ENCODE assay signal across 21 cellular contexts in genomic region chr15:67937153-67937761, GRCh38.
DNase-seq lines count a peak whose midpoint lies in the region; ATAC-seq, FAIRE-seq and TF ChIP-seq lines count a peak whose summit lies in the region.
"Had no signal": no experiment of that assay in that cellular context is flagged by ENCODE, and none has a peak within 500 bp of the region (broad histone marks: within the 10 kb centered on the region; RNA-seq: fewer than 3 reads in every experiment).

No MANE protein-coding gene starts in this region.

- H3K36me3 ChIP-seq in RWPE2 (ENCODE audit: low read depth) (no peaks in the 10 kb centered on the region), uterus (no peaks in the 10 kb centered on the region)
- H3K36me3 ChIP-seq: transverse colon had no signal

- H3K27me3 ChIP-seq in RWPE2 (ENCODE audit: insufficient read depth, poor library complexity, severe bottlenecking) = no peaks in the 10 kb centered on the region
- no peaks in the 10 kb centered on the region for H3K27me3 ChIP-seq in uterus
- H3K27me3 ChIP-seq: transverse colon had no signal

- peak; percentile 33 for FAIRE-seq in GM12892 (lab: Jason Lieb, UNC)
- FAIRE-seq: colon had no signal

- H3K9me3 ChIP-seq in RWPE2 (ENCODE audit: severe bottlenecking) = no peaks in the 10 kb centered on the region
- no peaks in the 10 kb centered on the region for H3K9me3 ChIP-seq in uterus
- H3K9me3 ChIP-seq: transverse colon had no signal

- H3K27ac ChIP-seq in 22Rv1 (peak overlapping the region; percentile 39), RWPE2 (ENCODE audit: poor library complexity, severe bottlenecking) (no peak overlapping the region), uterus (no peak overlapping the region)
- H3K27ac ChIP-seq: epithelial cell of prostate, PC-9, skin epidermis, transverse colon had no signal

- TF ChIP-seq CTCF in 22Rv1 (IDR thresholded peaks at IDR 0.05) = no peak
- no peak for TF ChIP-seq CTCF in RWPE2 (IDR thresholded peaks at IDR 0.05; ENCODE audit: poor library complexity, severe bottlenecking)
- no peak for TF ChIP-seq CTCF in uterus (IDR thresholded peaks at IDR 0.05)

- ATAC-seq in RWPE2 (ENCODE audit: low read depth) = peak; percentile 50
- no peak for ATAC-seq in GM19397 (IDR thresholded peaks at IDR 0.05; ENCODE audit: unreplicated experiment)
- no peak for ATAC-seq in GM18867 (IDR thresholded peaks at IDR 0.05; ENCODE audit: unreplicated experiment)

- H3K4me3 ChIP-seq in RWPE2 (ENCODE audit: severe bottlenecking) (no peak overlapping the region), uterus (no peak overlapping the region)
- H3K4me3 ChIP-seq: PC-9, skin epidermis, transverse colon had no signal

- intact Hi-C loops in uterus (cut with DNase I; ENCODE audit: low total_unique reads) = no loop called here

- DNase-seq in GM12892 (ENCODE audit: insufficient read length) (no peak), RWPE2 (ENCODE audit: low spot score) (no peak), islet precursor cell (peak; percentile 87), SHP77 treated with DMSO at 0.1 percent for 48 hours (lab: John Stamatoyannopoulos, UW) (no peak), uterus (no peak)
- DNase-seq: activated B cell treated with CpG ODN at 0.5 μM for 24 hours; activated effector memory CD4-positive, alpha-beta T cell treated with anti-CD3 and anti-CD28 coated beads, Interleukin-2, amount 50 U/mL, for 16 hours; anterior cingulate cortex; COR-L47; immature natural killer cell; midbrain; NCI-H1417; T-helper 1 cell; transverse colon had no signal

- TF ChIP-seq POLR2A in GM12892 (IDR thresholded peaks at IDR 0.05; ENCODE audit: low read depth, low read length) = no peak
- no peak for TF ChIP-seq POLR2A in uterus (IDR thresholded peaks at IDR 0.05)

- H3K4me1 ChIP-seq in RWPE2 (ENCODE audit: insufficient read depth, poor library complexity, severe bottlenecking) (peaks cover 11% of the 10 kb centered on the region), uterus (no peaks in the 10 kb centered on the region)
- H3K4me1 ChIP-seq: transverse colon had no signal
